In the genomic region with DNA sequence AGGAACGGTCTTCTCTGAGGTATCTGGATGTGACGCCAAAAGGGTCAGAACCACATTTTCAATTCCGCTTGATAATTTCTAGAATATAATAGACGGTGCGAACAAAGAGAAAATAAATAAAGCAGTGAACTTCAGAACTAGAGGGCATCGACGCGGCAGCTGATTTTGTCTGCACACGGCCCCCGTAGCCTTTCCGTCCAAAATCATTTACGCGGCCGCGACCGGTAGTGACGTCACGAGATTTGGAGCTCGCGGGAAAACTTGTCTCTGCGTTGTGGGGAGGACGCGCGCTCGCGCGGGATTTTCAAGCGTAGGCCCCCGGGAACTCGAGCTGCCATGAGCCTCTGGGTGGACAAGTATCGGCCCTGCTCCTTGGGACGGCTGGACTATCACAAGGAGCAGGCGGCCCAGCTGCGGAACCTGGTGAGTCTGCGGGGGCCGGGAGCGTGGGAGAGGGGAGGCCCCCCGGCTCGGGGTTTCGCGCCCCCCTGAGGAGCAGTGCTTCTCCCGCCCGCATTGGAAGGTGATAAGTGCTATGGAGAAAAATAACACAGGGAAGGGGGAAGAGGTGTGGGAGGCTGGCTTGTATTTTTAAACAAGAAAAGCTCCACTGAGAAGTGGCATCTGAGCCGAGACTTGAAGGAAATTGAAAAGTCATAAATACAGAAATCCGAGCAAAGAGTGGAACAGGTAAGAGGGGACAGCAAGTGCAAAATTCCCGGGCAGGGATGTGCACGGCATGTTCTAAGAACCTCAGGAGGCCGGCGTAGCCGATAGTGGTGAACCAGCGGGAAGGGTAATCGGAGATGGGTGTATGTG, we compare ENCODE assay signal across 8 cellular contexts. TPM values are rescaled to one million over a fixed set of nuclear protein-coding genes. Genes with fewer than 3 reads are reported as not detected.
DNase-seq lines count a peak whose midpoint lies in the region; ATAC-seq and TF ChIP-seq lines count a peak whose summit lies in the region.

A gene with protein sequence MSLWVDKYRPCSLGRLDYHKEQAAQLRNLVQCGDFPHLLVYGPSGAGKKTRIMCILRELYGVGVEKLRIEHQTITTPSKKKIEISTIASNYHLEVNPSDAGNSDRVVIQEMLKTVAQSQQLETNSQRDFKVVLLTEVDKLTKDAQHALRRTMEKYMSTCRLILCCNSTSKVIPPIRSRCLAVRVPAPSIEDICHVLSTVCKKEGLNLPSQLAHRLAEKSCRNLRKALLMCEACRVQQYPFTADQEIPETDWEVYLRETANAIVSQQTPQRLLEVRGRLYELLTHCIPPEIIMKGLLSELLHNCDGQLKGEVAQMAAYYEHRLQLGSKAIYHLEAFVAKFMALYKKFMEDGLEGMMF (plus strand): TSS at position 307 of the 819 bp plus-strand sequence. CDS start 30 bp downstream, at position 337.

- H3K36me3 Mint-ChIP-seq in CD4-positive, alpha-beta memory T cell = peaks cover 11 to 13% of the 10 kb centered on the region in 2 donors

- POLR2A ChIA-PET in CD4-positive, alpha-beta memory T cell (lab: Charles Lee; ENCODE audit: partially characterized antibody) = interaction anchor here (0.6 to 1.7 kb wide), 5 partner anchors 9 to 1188 kb away, joined by 3 to 14 read pairs (median 3); no protein-coding TSS in a partner anchor

- H3K27ac ChIP-seq in CD4-positive, alpha-beta memory T cell (ENCODE audit: low read depth, low read length) = peak within 1 kb of the TSS; percentile 55
- H3K27ac ChIP-seq in lung (ENCODE audit: low read depth in 1 of 2, low read length in 1 of 2) = peak within 1 kb of the TSS; percentile 82 to 89

- H3K27ac Mint-ChIP-seq in CD4-positive, alpha-beta memory T cell = peak within 1 kb of the TSS; percentile 90 to 98 (median 94)

- no peaks in the 10 kb centered on the region for H3K9me3 ChIP-seq in CD4-positive, alpha-beta memory T cell (ENCODE audit: control insufficient read depth in 1 of 2, low read length in 2 of 2)
- H3K9me3 ChIP-seq in lung (ENCODE audit: control insufficient read depth in 2 of 2, insufficient read depth in 1 of 2, low read length in 1 of 2) = no peaks in the 10 kb centered on the region

- intact Hi-C loops in CD4-positive, alpha-beta memory T cell (cut with micrococcal nuclease) = loop anchor here (1.0 to 10.0 kb wide), 5 partner anchors 31 to 1347 kb away; a partner anchor contains a TSS

- H3K9me3 Mint-ChIP-seq in CD4-positive, alpha-beta memory T cell = peaks cover 0 to 6% (median 0%) of the 10 kb centered on the region in 8 donors

- H3K27me3 Mint-ChIP-seq in CD4-positive, alpha-beta memory T cell = peaks cover 0 to 1% of the 10 kb centered on the region in 2 donors

- no peaks in the 10 kb centered on the region for H3K27me3 ChIP-seq in CD4-positive, alpha-beta memory T cell (ENCODE audit: insufficient read depth, low read length)
- no peaks in the 10 kb centered on the region for H3K27me3 ChIP-seq in lung (ENCODE audit: control insufficient read depth, insufficient read depth)

- H3K4me3 Mint-ChIP-seq in CD4-positive, alpha-beta memory T cell = peak within 1 kb of the TSS; percentile 89 to 97 (median 91)

- peak; percentile 88 to 91 (median 89) for DNase-seq in CD4-positive, alpha-beta memory T cell
- DNase-seq in HS-27A (ENCODE audit: low read depth) (peak; percentile 73), NK-92 (lab: John Stamatoyannopoulos, UW; ENCODE audit: unreplicated experiment) (peak; percentile 36), lung (ENCODE audit: low spot score) (peak; percentile 96)
- DNase-seq in activated CD8-positive, alpha-beta memory T cell treated with anti-CD3 and anti-CD28 coated beads for 1 hour (ENCODE audit: extremely low read depth in 1 of 2, low read depth in 1 of 2) = peak; percentile 74 to 84
- DNase-seq in effector CD4-positive, alpha-beta T cell = peak; percentile 86
- DNase-seq in stimulated activated CD4-positive, alpha-beta T cell treated with anti-CD3 and anti-CD28 coated beads, TNF-alpha, amount 100 ng/mL, for 4 hours (ENCODE audit: low read depth in 3 of 3) = peak; percentile 77 to 85 (median 78)

- H3K4me1 Mint-ChIP-seq in CD4-positive, alpha-beta memory T cell = peaks cover 6 to 21% (median 12%) of the 10 kb centered on the region in 4 donors

- ATAC-seq in GM19463 (IDR thresholded peaks at IDR 0.05; ENCODE audit: unreplicated experiment) = peak; percentile 98
- peak; percentile 93 for ATAC-seq in lung (ENCODE audit: insufficient read depth, low FRiP score)

- peaks cover 14% of the 10 kb centered on the region for H3K4me1 ChIP-seq in CD4-positive, alpha-beta memory T cell (ENCODE audit: insufficient read depth, low read length)
- no peaks in the 10 kb centered on the region for H3K4me1 ChIP-seq in lung (ENCODE audit: control insufficient read depth in 2 of 2, insufficient read depth in 2 of 2, low read length in 2 of 2)

- CTCF ChIA-PET in CD4-positive, alpha-beta memory T cell (lab: Charles Lee; ENCODE audit: partially characterized antibody) = interaction anchor here (0.9 to 2.2 kb wide), 4 partner anchors 94 to 275 kb away, joined by 3 to 7 read pairs (median 4); no protein-coding TSS in a partner anchor

- no peak for TF ChIP-seq CTCF in lung (IDR thresholded peaks at IDR 0.05; ENCODE audit: control extremely low read depth, extremely low read depth)

- 1% methylated on average over 52 of the region's 52 CpGs for WGBS in lung, 2 donors

- H3K4me3 ChIP-seq in CD4-positive, alpha-beta memory T cell (ENCODE audit: low read length in 2 of 2) = peak within 1 kb of the TSS; percentile 53 to 95
- peak within 1 kb of the TSS; percentile 99 for H3K4me3 ChIP-seq in lung

- no peaks in the 10 kb centered on the region for H3K36me3 ChIP-seq in CD4-positive, alpha-beta memory T cell (ENCODE audit: insufficient read depth, low read length)
- no peaks in the 10 kb centered on the region for H3K36me3 ChIP-seq in lung (ENCODE audit: control insufficient read depth in 2 of 2, insufficient read depth in 2 of 2, low read length in 2 of 2)

RNA-seq across cellular contexts. Expression of the gene that starts here (rescaled TPM):
- total RNA-seq in CD4-positive, alpha-beta memory T cell = 1 to 10 TPM; 4.9 to 5.1 TPM
- 1 to 10 TPM; 4.1 to 5.0 TPM for polyA plus RNA-seq in CD4-positive, alpha-beta memory T cell
- 10 to 100 TPM; 10.2 to 16.5 TPM for total RNA-seq in lung
- 1 to 10 TPM; 6.3 to 6.8 TPM for polyA plus RNA-seq in lung

Comparison
In these comparisons a context has a peak if more than half of its experiments do, and no peak if none do; other contexts are left out.
1. Peak in every context shown above with its lines: DNase-seq, ATAC-seq, H3K4me3 ChIP-seq and H3K27ac ChIP-seq.
2. DNase-seq: peak in every context shown above with its lines; median percentile 96 in lung; 89 in CD4-positive, alpha-beta memory T cell; 86 in effector CD4-positive, alpha-beta T cell; 79 in activated CD8-positive, alpha-beta memory T cell treated with anti-CD3 and anti-CD28 coated beads for 1 hour; 78 in stimulated activated CD4-positive, alpha-beta T cell treated with anti-CD3 and anti-CD28 coated beads, TNF-alpha, amount 100 ng/mL, for 4 hours; 73 in HS-27A; 36 in NK-92.